1 cellular context compared by ENCODE assay signal in genomic region chr13:45432737-45433380, GRCh38.
TF ChIP-seq lines count a peak whose summit lies in the region.

No MANE protein-coding gene starts in this region.

TF ChIP-seq in GM23338, 12 proteins besides CTCF, POLR2A, EP300 and RAD21 (continued from another document):
- TF ChIP-seq ZNF462 (CRISPR knock-in tag; IDR thresholded peaks at IDR 0.05) (no peak), JUNB (IDR thresholded peaks at IDR 0.05; ENCODE audit: unreplicated experiment) (no peak), EZH2 (IDR thresholded peaks at IDR 0.05; ENCODE audit: low read depth, unreplicated experiment) (no peak), ZNF114 (CRISPR knock-in tag; IDR thresholded peaks at IDR 0.05) (no peak), EZH2phosphoT487 (IDR thresholded peaks at IDR 0.05; ENCODE audit: unreplicated experiment) (no peak), STAT1 (IDR thresholded peaks at IDR 0.05; ENCODE audit: unreplicated experiment) (no peak), NANOG (IDR thresholded peaks at IDR 0.05; ENCODE audit: borderline replicate concordance) (no peak)
- TF ChIP-seq, protein P1, sequence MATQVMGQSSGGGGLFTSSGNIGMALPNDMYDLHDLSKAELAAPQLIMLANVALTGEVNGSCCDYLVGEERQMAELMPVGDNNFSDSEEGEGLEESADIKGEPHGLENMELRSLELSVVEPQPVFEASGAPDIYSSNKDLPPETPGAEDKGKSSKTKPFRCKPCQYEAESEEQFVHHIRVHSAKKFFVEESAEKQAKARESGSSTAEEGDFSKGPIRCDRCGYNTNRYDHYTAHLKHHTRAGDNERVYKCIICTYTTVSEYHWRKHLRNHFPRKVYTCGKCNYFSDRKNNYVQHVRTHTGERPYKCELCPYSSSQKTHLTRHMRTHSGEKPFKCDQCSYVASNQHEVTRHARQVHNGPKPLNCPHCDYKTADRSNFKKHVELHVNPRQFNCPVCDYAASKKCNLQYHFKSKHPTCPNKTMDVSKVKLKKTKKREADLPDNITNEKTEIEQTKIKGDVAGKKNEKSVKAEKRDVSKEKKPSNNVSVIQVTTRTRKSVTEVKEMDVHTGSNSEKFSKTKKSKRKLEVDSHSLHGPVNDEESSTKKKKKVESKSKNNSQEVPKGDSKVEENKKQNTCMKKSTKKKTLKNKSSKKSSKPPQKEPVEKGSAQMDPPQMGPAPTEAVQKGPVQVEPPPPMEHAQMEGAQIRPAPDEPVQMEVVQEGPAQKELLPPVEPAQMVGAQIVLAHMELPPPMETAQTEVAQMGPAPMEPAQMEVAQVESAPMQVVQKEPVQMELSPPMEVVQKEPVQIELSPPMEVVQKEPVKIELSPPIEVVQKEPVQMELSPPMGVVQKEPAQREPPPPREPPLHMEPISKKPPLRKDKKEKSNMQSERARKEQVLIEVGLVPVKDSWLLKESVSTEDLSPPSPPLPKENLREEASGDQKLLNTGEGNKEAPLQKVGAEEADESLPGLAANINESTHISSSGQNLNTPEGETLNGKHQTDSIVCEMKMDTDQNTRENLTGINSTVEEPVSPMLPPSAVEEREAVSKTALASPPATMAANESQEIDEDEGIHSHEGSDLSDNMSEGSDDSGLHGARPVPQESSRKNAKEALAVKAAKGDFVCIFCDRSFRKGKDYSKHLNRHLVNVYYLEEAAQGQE (IDR thresholded peaks at IDR 0.05; ENCODE audit: unreplicated experiment), result no peak
